ENCODE assay signal across 24 cellular contexts in the genomic region with DNA sequence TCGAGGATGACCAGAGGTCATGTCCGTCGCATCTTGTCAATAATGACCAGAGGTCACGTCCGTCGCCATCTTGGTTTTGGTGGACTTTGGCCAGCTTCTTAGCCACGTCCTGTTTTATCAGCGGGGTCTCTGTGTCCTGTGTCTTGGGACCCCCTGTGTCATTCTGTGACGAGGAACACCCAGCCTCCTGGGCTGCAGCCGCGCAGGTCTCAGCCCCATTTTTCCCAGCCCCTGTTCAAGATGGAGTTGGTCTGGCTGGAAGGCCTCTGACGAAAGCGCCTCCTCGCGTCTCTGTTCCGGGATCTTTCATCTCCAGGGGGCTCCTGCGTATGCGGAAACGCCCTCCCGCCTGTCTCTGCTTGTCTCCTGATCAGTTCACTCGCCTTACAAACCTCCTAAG.
DNase-seq lines count a peak whose midpoint lies in the region; ATAC-seq, FAIRE-seq and TF ChIP-seq lines count a peak whose summit lies in the region.
"Had no signal": no experiment of that assay in that cellular context is flagged by ENCODE, and none has a peak within 500 bp of the region (broad histone marks: within the 10 kb centered on the region; RNA-seq: fewer than 3 reads in every experiment).

No MANE protein-coding gene starts in this region.

- intact Hi-C loops in K562 (cut with micrococcal nuclease) (no loop called here), Right ventricle myocardium inferior (cut with DNase I) (no loop called here)

- no peaks in the 10 kb centered on the region for H3K36me3 Mint-ChIP-seq in type B pancreatic cell
- H3K36me3 Mint-ChIP-seq: IgD-negative memory B cell had no signal

- DNase-seq in H7: peak; percentile 51
- DNase-seq in K562 (ENCODE audit: extremely low read depth in 1 of 4, low spot score in 3 of 4): no peak
- DNase-seq in neuronal stem cell (ENCODE audit: low spot score): no peak
- peak; percentile 60 for DNase-seq in type B pancreatic cell (ENCODE audit: extremely low spot score, unreplicated experiment)
- DNase-seq in Right ventricle myocardium inferior (ENCODE audit: missing footprints): no peak
- DNase-seq: COR-L47, DMS 273 treated with DMSO at 0.1 percent for 48 hours, DND-41, HCEC 1CT, NCI-H1694, NCI-H2081, NCI-H2171 treated with DMSO at 0.1 percent for 48 hours, NCI-H446, OCI-M1 had no signal

- no peaks in the 10 kb centered on the region for H3K79me1 ChIP-seq in neuronal stem cell (ENCODE audit: low read depth, low read length)

- BruUV-seq in K562 (replicated peaks; lab: Mats Ljungman, UMichigan): no TSS peak

- H3K9me1 ChIP-seq in K562 (ENCODE audit: control insufficient read depth, insufficient read depth, low read length): no peaks in the 10 kb centered on the region

- no peaks in the 10 kb centered on the region for H3K27me3 ChIP-seq in H7 (ENCODE audit: control insufficient read depth, insufficient read depth, low read length)
- no peaks in the 10 kb centered on the region for H3K27me3 ChIP-seq in K562 (ENCODE audit: control insufficient read depth in 2 of 2, insufficient read depth in 2 of 2, low read length in 2 of 2)
- no peaks in the 10 kb centered on the region for H3K27me3 ChIP-seq in neuronal stem cell (ENCODE audit: control insufficient read depth in 3 of 3, insufficient read depth in 3 of 3, low read depth in 1 of 3, low read length in 3 of 3)
- H3K27me3 ChIP-seq: SJSA1 had no signal

- no peak for FAIRE-seq in K562 (lab: Jason Lieb, UNC)
- FAIRE-seq: GM12891, HTR-8/SVneo, RCC 7860 had no signal

- H3K9me3 Mint-ChIP-seq in type B pancreatic cell: peaks cover 9% of the 10 kb centered on the region

- WGBS in K562 (ENCODE audit: insufficient coverage, low coverage, missing lambda C conversion rate): 48% methylated on average over 21 of the region's 21 CpGs
- no CpG with 5 or more reads among the region's 21 CpGs for WGBS in neuronal stem cell (ENCODE audit: extremely low coverage in 2 of 2, insufficient read length in 2 of 2, insufficient replicate concordance in 1 of 2), 2 donors

- no peak overlapping the region for H2BK5ac ChIP-seq in neuronal stem cell (ENCODE audit: low read length)

- H3K9me3 ChIP-seq in K562 (replicated peaks; ENCODE audit: control insufficient read depth, insufficient read depth, low read depth, low read length): peaks cover 7% of the 10 kb centered on the region
- peaks cover 6 to 15% of the 10 kb centered on the region in 2 donors for H3K9me3 ChIP-seq in neuronal stem cell (replicated peaks in 1 of 2; ENCODE audit: control insufficient read depth in 2 of 2, insufficient read depth in 1 of 2, low read depth in 1 of 2, low read length in 2 of 2)
- H3K9me3 ChIP-seq: SJSA1 had no signal

- no peak overlapping the region for H4K8ac ChIP-seq in neuronal stem cell (ENCODE audit: low read depth, low read length)

- CTCF ChIA-PET in K562 (lab: Yijun Ruan, JAX; ENCODE audit: low intra/inter-chr PET ratio): no interaction called here

- H3K27ac ChIP-seq in K562 (ENCODE audit: extremely low read depth, low read depth, low read length): no peak overlapping the region
- H3K27ac ChIP-seq in neuronal stem cell (replicated peaks; ENCODE audit: low read length): no peak overlapping the region
- H3K27ac ChIP-seq: SJSA1 had no signal

- H3K36me3 ChIP-seq in H7 (replicated peaks; ENCODE audit: control insufficient read depth, insufficient read depth, low read length) (no peaks in the 10 kb centered on the region), K562 (ENCODE audit: control insufficient read depth, insufficient read depth, low read length) (no peaks in the 10 kb centered on the region), neuronal stem cell (replicated peaks in 1 of 2; ENCODE audit: control insufficient read depth in 2 of 2, insufficient read depth in 2 of 2, low read length in 2 of 2) (no peaks in the 10 kb centered on the region)
- H3K36me3 ChIP-seq: SJSA1 had no signal

- peaks cover 4% of the 10 kb centered on the region for H3K4me1 Mint-ChIP-seq in type B pancreatic cell (ENCODE audit: unreplicated experiment)
- H3K4me1 Mint-ChIP-seq: GM23338, IgD-negative memory B cell had no signal

- H2BK12ac ChIP-seq in neuronal stem cell (ENCODE audit: low read length): no peak overlapping the region

- no peak for TF ChIP-seq POLR2A in K562 (conservative IDR thresholded peaks at IDR 0.05)

- H3K9ac ChIP-seq in K562 (ENCODE audit: insufficient read depth in 1 of 2, low read depth in 2 of 2, low read length in 2 of 2) (no peak overlapping the region), neuronal stem cell (ENCODE audit: low read depth, low read length, poor library complexity) (no peak overlapping the region)

- H3K4me1 ChIP-seq in K562 (replicated peaks in 1 of 2; ENCODE audit: control insufficient read depth in 2 of 2, insufficient read depth in 2 of 2, low read length in 2 of 2): peaks cover 0 to 6% of the 10 kb centered on the region in 2 experiments; a peak in 2 of 5 replicates
- H3K4me1 ChIP-seq in neuronal stem cell (ENCODE audit: control insufficient read depth in 2 of 2, insufficient read depth in 1 of 2, low read depth in 1 of 2, low read length in 2 of 2): peaks cover 0 to 2% of the 10 kb centered on the region in 2 donors
- H3K4me1 ChIP-seq: SJSA1 had no signal

- no peak for TF ChIP-seq EP300 in K562 (IDR thresholded peaks at IDR 0.05; ENCODE audit: low read length)

- H3K79me2 ChIP-seq in K562 (ENCODE audit: control insufficient read depth, insufficient read depth, low read length): no peaks in the 10 kb centered on the region

- no peak overlapping the region for H3K23ac ChIP-seq in neuronal stem cell (ENCODE audit: low read depth, low read length, poor library complexity)

- ATAC-seq in K562 (no peak), GM19035 (IDR thresholded peaks at IDR 0.05; ENCODE audit: unreplicated experiment) (no peak), HG03520 (IDR thresholded peaks at IDR 0.05; ENCODE audit: unreplicated experiment) (no peak), Right ventricle myocardium inferior (no peak), GM21717 (IDR thresholded peaks at IDR 0.05; ENCODE audit: unreplicated experiment) (no peak)
- ATAC-seq: GM23338 had no signal

- H3K14ac ChIP-seq in neuronal stem cell (ENCODE audit: low read length): no peak overlapping the region

- H2AFZ ChIP-seq in K562 (ENCODE audit: low read depth, low read length) (peak overlapping the region; percentile 40; the same call in 1 of the 2 replicates), neuronal stem cell (ENCODE audit: low read length) (peak overlapping the region; percentile 28)
- H2AFZ ChIP-seq: GM23338 had no signal

- H4K91ac ChIP-seq in neuronal stem cell (ENCODE audit: low read depth, low read length, poor library complexity): no peak overlapping the region

- no peak overlapping the region for H2BK120ac ChIP-seq in neuronal stem cell (ENCODE audit: low read depth, low read length)

- TF ChIP-seq RAD21 in K562 (CRISPR knock-in tag; conservative IDR thresholded peaks at IDR 0.05 in 1 of 2, IDR thresholded peaks at IDR 0.05 in 1 of 2): no peak

- in situ Hi-C loops in K562 (cut with MboI): no loop called here

- TF ChIP-seq CTCF in K562 (IDR thresholded peaks at IDR 0.05 in 2 of 3, conservative IDR thresholded peaks at IDR 0.05 in 1 of 3; ENCODE audit: insufficient read depth in 2 of 3, low read depth in 1 of 3, low read length in 3 of 3) (no peak), type B pancreatic cell (conservative IDR thresholded peaks at IDR 0.05) (no peak)

- POLR2A ChIA-PET in K562 (lab: Yijun Ruan, JAX): interaction anchor here (0.6 to 1.0 kb wide), 3 partner anchors 15 to 435 kb away, joined by 3 to 4 read pairs (median 3); no protein-coding TSS in a partner anchor

- H2AK5ac ChIP-seq in neuronal stem cell (ENCODE audit: low read depth, low read length): no peak overlapping the region

- no peak overlapping the region for H2BK15ac ChIP-seq in neuronal stem cell (ENCODE audit: low read length)

- peaks cover 11% of the 10 kb centered on the region for H3K27me3 Mint-ChIP-seq in type B pancreatic cell
- H3K27me3 Mint-ChIP-seq: CD4-positive, alpha-beta T cell had no signal

- H3K18ac ChIP-seq in neuronal stem cell (ENCODE audit: low read length): no peak overlapping the region

- H3K4ac ChIP-seq in neuronal stem cell (ENCODE audit: low read length): no peak overlapping the region

- no peak overlapping the region for H3K27ac Mint-ChIP-seq in type B pancreatic cell
- H3K27ac Mint-ChIP-seq: CD4-positive, alpha-beta T cell; GM23338 had no signal

- H3K4me2 ChIP-seq in K562 (ENCODE audit: insufficient read depth, low read length) (no peak overlapping the region), neuronal stem cell (ENCODE audit: insufficient read depth, low read length, poor library complexity, severe bottlenecking) (no peak overlapping the region)
- H3K4me2 ChIP-seq: GM23338 had no signal

- H3K4me3 Mint-ChIP-seq in type B pancreatic cell: no peak overlapping the region
- H3K4me3 Mint-ChIP-seq: CD4-positive, alpha-beta T cell; GM23338; IgD-negative memory B cell had no signal

- no peaks in the 10 kb centered on the region for H4K20me1 ChIP-seq in K562 (replicated peaks; ENCODE audit: control insufficient read depth, insufficient read depth, low read length)

- H3K4me3 ChIP-seq in H7 (ENCODE audit: insufficient read depth, low read depth, low read length) (no peak overlapping the region), K562 (no peak overlapping the region), neuronal stem cell (ENCODE audit: low read length in 2 of 2) (no peak overlapping the region)
- H3K4me3 ChIP-seq: GM23338, SJSA1 had no signal

TF ChIP-seq in K562, 482 proteins besides CTCF, POLR2A, EP300 and RAD21 (continues in another document):
- TF ChIP-seq TRIM28 (IDR thresholded peaks at IDR 0.05): no peak
- no peak for TF ChIP-seq DMBX1 (CRISPR knock-in tag; IDR thresholded peaks at IDR 0.05; ENCODE audit: borderline replicate concordance)
- no peak for TF ChIP-seq KLF6 (CRISPR knock-in tag; IDR thresholded peaks at IDR 0.05; ENCODE audit: borderline replicate concordance)

Comparison
In these comparisons a context has a peak if more than half of its experiments do, and no peak if none do; other contexts are left out.
1. DNase-seq: peak in H7 (single experiment) and type B pancreatic cell (single experiment); none in K562 (0 of 4), neuronal stem cell (single experiment) and Right ventricle myocardium inferior (single experiment).